In the genomic region with DNA sequence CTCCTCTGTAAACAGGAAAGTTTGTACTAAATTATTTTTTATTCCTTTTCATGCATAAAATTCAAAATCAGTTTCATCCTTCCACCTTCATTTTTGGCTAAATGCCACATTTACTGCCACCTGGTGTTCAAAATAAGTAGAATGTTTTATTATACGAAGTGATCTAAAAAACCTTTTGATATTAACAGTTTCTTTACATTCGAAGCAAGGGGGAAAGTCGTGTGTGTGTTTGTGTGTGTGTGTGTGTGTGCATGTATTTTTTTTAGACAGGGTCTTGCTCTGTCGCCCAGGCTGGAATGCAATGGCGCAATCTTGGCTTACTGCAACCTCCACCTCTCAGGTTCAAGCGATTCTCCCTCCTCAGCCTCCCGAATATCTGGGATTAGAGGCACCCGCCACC, we compare ENCODE assay signal across 9 cellular contexts. TPM values are rescaled to one million over a fixed set of nuclear protein-coding genes. Genes with fewer than 3 reads are reported as not detected.
DNase-seq lines count a peak whose midpoint lies in the region; ATAC-seq and TF ChIP-seq lines count a peak whose summit lies in the region.
"Had no signal": no experiment of that assay in that cellular context is flagged by ENCODE, and none has a peak within 500 bp of the region (broad histone marks: within the 10 kb centered on the region; RNA-seq: fewer than 3 reads in every experiment).

No MANE protein-coding gene starts in this region.

- in situ Hi-C loops in KBM-7 (cut with MboI; ENCODE audit: low pct_unique_long_range_greater_than_20kb, low sequenced_read_pairs): no loop called here

- H2AFZ ChIP-seq in DND-41 (ENCODE audit: low read depth, low read length): no peak overlapping the region

- no peaks in the 10 kb centered on the region for H3K4me1 ChIP-seq in DND-41 (ENCODE audit: insufficient read depth, low read length)

- H3K27ac ChIP-seq in DND-41 (ENCODE audit: low read length): no peak overlapping the region

- no peak for DNase-seq in DND-41
- peak; percentile 33 for DNase-seq in KBM-7
- DNase-seq in nephron progenitor cell: no peak
- DNase-seq in activated CD4-positive, alpha-beta T cell treated with anti-CD3 and anti-CD28 coated beads, Interleukin-2, amount 50 U/mL, for 4 hours: no peak
- no peak for DNase-seq in activated naive CD4-positive, alpha-beta T cell treated with anti-CD3 and anti-CD28 coated beads, Interleukin-2, amount 50 U/mL, for 16 hours

- H3K9me3 Mint-ChIP-seq in brain: no peaks in the 10 kb centered on the region
- H3K9me3 Mint-ChIP-seq in nephron progenitor cell: no peaks in the 10 kb centered on the region
- H3K9me3 Mint-ChIP-seq: central memory CD8-positive, alpha-beta T cell had no signal

- no peaks in the 10 kb centered on the region for H3K79me2 ChIP-seq in DND-41 (ENCODE audit: insufficient read depth, low read length)

- H3K4me3 Mint-ChIP-seq in brain (no peak overlapping the region), nephron progenitor cell (no peak overlapping the region)
- H3K4me3 Mint-ChIP-seq: central memory CD8-positive, alpha-beta T cell had no signal

- H3K27me3 Mint-ChIP-seq in brain (peaks cover 3% of the 10 kb centered on the region), nephron progenitor cell (ENCODE audit: low read depth, poor library complexity) (no peaks in the 10 kb centered on the region)
- H3K27me3 Mint-ChIP-seq: central memory CD8-positive, alpha-beta T cell had no signal

- TF ChIP-seq CTCF in DND-41 (IDR thresholded peaks at IDR 0.05; ENCODE audit: borderline replicate concordance, extremely low read depth, low read length, poor library complexity, severe bottlenecking) (peak; percentile 57), brain (conservative IDR thresholded peaks at IDR 0.05) (peak; percentile 68 to 71), nephron progenitor cell (IDR thresholded peaks at IDR 0.05) (peak; percentile 41)

- H3K27ac Mint-ChIP-seq in brain (no peak overlapping the region), nephron progenitor cell (no peak overlapping the region)

- no peak for ATAC-seq in DND-41 (ENCODE audit: insufficient read depth, low read depth)
- no peak for ATAC-seq in HG02884 (IDR thresholded peaks at IDR 0.05; ENCODE audit: unreplicated experiment)
- no peak for ATAC-seq in GM21390 (IDR thresholded peaks at IDR 0.05; ENCODE audit: unreplicated experiment)

- no peak overlapping the region for H3K4me3 ChIP-seq in DND-41 (ENCODE audit: low read depth in 1 of 2, low read length in 2 of 2)

- H3K36me3 Mint-ChIP-seq in brain (no peaks in the 10 kb centered on the region), nephron progenitor cell (ENCODE audit: low read depth) (no peaks in the 10 kb centered on the region)

- no peaks in the 10 kb centered on the region for H3K36me3 ChIP-seq in DND-41 (ENCODE audit: insufficient read depth, low read length)

- H3K4me1 Mint-ChIP-seq in brain (no peaks in the 10 kb centered on the region), nephron progenitor cell (no peaks in the 10 kb centered on the region)
- H3K4me1 Mint-ChIP-seq: central memory CD8-positive, alpha-beta T cell had no signal

- H3K27me3 ChIP-seq in DND-41 (ENCODE audit: insufficient read depth, low read length, poor library complexity): no peaks in the 10 kb centered on the region

- H4K20me1 ChIP-seq in DND-41 (ENCODE audit: insufficient read depth, low read length): no peaks in the 10 kb centered on the region

- H3K9me3 ChIP-seq in DND-41 (ENCODE audit: insufficient read depth, low read length, severe bottlenecking): no peaks in the 10 kb centered on the region

- no peak overlapping the region for H3K9ac ChIP-seq in DND-41 (ENCODE audit: low read depth, low read length)

- H3K4me2 ChIP-seq in DND-41 (ENCODE audit: insufficient read depth, low read length): no peak overlapping the region

RNA-seq across cellular contexts. Expression of a gene that starts 9.0 kb away (rescaled TPM):
- 0.22 TPM for polyA plus RNA-seq in brain (ENCODE audit: insufficient read depth, low read depth, low replicate concordance)
